In genomic region chr5:81971086-81971693, GRCh38 we compare ENCODE assay signal across 8 cellular contexts. TPM values are rescaled to one million over a fixed set of nuclear protein-coding genes. Genes with fewer than 3 reads are reported as not detected.
DNase-seq lines count a peak whose midpoint lies in the region; TF ChIP-seq lines count a peak whose summit lies in the region.

No MANE protein-coding gene starts in this region.

- H3K36me3 ChIP-seq in Loucy (ENCODE audit: insufficient read depth, low read length) (no peaks in the 10 kb centered on the region), parathyroid adenoma (ENCODE audit: control insufficient read depth, insufficient read depth, low read length) (no peaks in the 10 kb centered on the region)

- H4K20me1 ChIP-seq in Loucy (ENCODE audit: insufficient read depth, low read length, poor library complexity, severe bottlenecking) = no peaks in the 10 kb centered on the region

- in situ Hi-C loops in G401 (cut with HindIII; ENCODE audit: low sequenced_read_pairs) = no loop called here

- H3K4me1 Mint-ChIP-seq in activated CD4-positive, alpha-beta memory T cell treated with anti-CD3 and anti-CD28 coated beads, Interleukin-2, amount 10 ng/mL, durations not matched to agents 7 days and 5 days = peaks cover 23% of the 10 kb centered on the region

- CTCF ChIA-PET in activated CD4-positive, alpha-beta memory T cell treated with anti-CD3 and anti-CD28 coated beads, Interleukin-2, amount 10 ng/mL, durations not matched to agents 7 days and 5 days (lab: Charles Lee) = no interaction called here

- H3K79me2 ChIP-seq in Loucy (ENCODE audit: insufficient read depth, low read length) (peaks cover 27% of the 10 kb centered on the region), parathyroid adenoma (no peaks in the 10 kb centered on the region)

- H3K27me3 ChIP-seq in Loucy (ENCODE audit: insufficient read depth, low read length, poor library complexity, severe bottlenecking) = no peaks in the 10 kb centered on the region
- no peaks in the 10 kb centered on the region for H3K27me3 ChIP-seq in parathyroid adenoma (ENCODE audit: control insufficient read depth, insufficient read depth, low read length)

- H3F3A ChIP-seq in Loucy (ENCODE audit: low read depth) = no peaks in the 10 kb centered on the region

- H3K36me3 Mint-ChIP-seq in activated CD4-positive, alpha-beta memory T cell treated with anti-CD3 and anti-CD28 coated beads, Interleukin-2, amount 10 ng/mL, durations not matched to agents 7 days and 5 days (ENCODE audit: low read depth) = peaks cover under 1% of the 10 kb centered on the region

- TF ChIP-seq CTCF in 22Rv1 (IDR thresholded peaks at IDR 0.05) (no peak), Loucy (conservative IDR thresholded peaks at IDR 0.05; ENCODE audit: low read length) (no peak), foreskin fibroblast (IDR thresholded peaks at IDR 0.05; ENCODE audit: low read depth, low read length) (no peak), parathyroid adenoma (IDR thresholded peaks at IDR 0.05) (no peak)

- DNase-seq in G401 (ENCODE audit: low spot score) (peak; percentile 60), foreskin fibroblast (peak in 1 of 2 donors; percentile 31), COLO668 (lab: John Stamatoyannopoulos, UW; ENCODE audit: unreplicated experiment) (no peak)
- peak; percentile 21 for DNase-seq in activated CD4-positive, alpha-beta memory T cell treated with anti-CD3 and anti-CD28 coated beads, Interleukin-2, amount 10 ng/mL, durations not matched to agents 7 days and 5 days
- DNase-seq in activated CD4-positive, CD25-positive, alpha-beta regulatory T cell treated with anti-CD3 and anti-CD28 coated beads, Interleukin-2, amount 50 U/mL, for 72 hours = no peak

- peak overlapping the region; percentile 99 for H3K9ac ChIP-seq in Loucy (ENCODE audit: low read depth, low read length, poor library complexity, severe bottlenecking)
- H3K9ac ChIP-seq in parathyroid adenoma = peak overlapping the region; percentile 93

- POLR2A ChIA-PET in activated CD4-positive, alpha-beta memory T cell treated with anti-CD3 and anti-CD28 coated beads, Interleukin-2, amount 10 ng/mL, durations not matched to agents 7 days and 5 days (lab: Charles Lee) = interaction anchor here (0.6 to 2.5 kb wide), 10 partner anchors 15 to 669 kb away, joined by 3 to 24 read pairs (median 4); partner anchors contain the start of genes RPS23, SSBP2 and ZCCHC9

- peak overlapping the region; percentile 84 for H3K4me3 Mint-ChIP-seq in activated CD4-positive, alpha-beta memory T cell treated with anti-CD3 and anti-CD28 coated beads, Interleukin-2, amount 10 ng/mL, durations not matched to agents 7 days and 5 days

- H3K4me3 ChIP-seq in Loucy (ENCODE audit: low read length, poor library complexity, severe bottlenecking) (peak overlapping the region; percentile 100), foreskin fibroblast (ENCODE audit: low read depth in 1 of 2, low read length in 2 of 2) (peak overlapping the region; percentile 72 to 76), parathyroid adenoma (ENCODE audit: low read depth, low read length) (peak overlapping the region; percentile 77)

- H2AFZ ChIP-seq in Loucy (ENCODE audit: low read length) (peak overlapping the region; percentile 97), parathyroid adenoma (peak overlapping the region; percentile 99)

- peak overlapping the region; percentile 86 for H3K27ac ChIP-seq in 22Rv1
- peak overlapping the region; percentile 97 for H3K27ac ChIP-seq in parathyroid adenoma

- H3K27ac Mint-ChIP-seq in activated CD4-positive, alpha-beta memory T cell treated with anti-CD3 and anti-CD28 coated beads, Interleukin-2, amount 10 ng/mL, durations not matched to agents 7 days and 5 days = peak overlapping the region; percentile 92

- H3K4me1 ChIP-seq in Loucy (ENCODE audit: insufficient read depth, low read length, poor library complexity, severe bottlenecking) = peaks cover 44% of the 10 kb centered on the region
- H3K4me1 ChIP-seq in parathyroid adenoma = peaks cover 9% of the 10 kb centered on the region

- no peaks in the 10 kb centered on the region for H3K27me3 Mint-ChIP-seq in activated CD4-positive, alpha-beta memory T cell treated with anti-CD3 and anti-CD28 coated beads, Interleukin-2, amount 10 ng/mL, durations not matched to agents 7 days and 5 days

- no peaks in the 10 kb centered on the region for H3K9me3 Mint-ChIP-seq in activated CD4-positive, alpha-beta memory T cell treated with anti-CD3 and anti-CD28 coated beads, Interleukin-2, amount 10 ng/mL, durations not matched to agents 7 days and 5 days

- H3K9me2 ChIP-seq in Loucy (replicated peaks; ENCODE audit: low read depth, low read length) = no peaks in the 10 kb centered on the region

- H3K9me3 ChIP-seq in Loucy (ENCODE audit: insufficient read depth, low read depth, low read length) (no peaks in the 10 kb centered on the region), parathyroid adenoma (ENCODE audit: control insufficient read depth, low read length) (no peaks in the 10 kb centered on the region)

- peak overlapping the region; percentile 92 for H3K4me2 ChIP-seq in Loucy (ENCODE audit: low read depth, low read length, poor library complexity, severe bottlenecking)
- H3K4me2 ChIP-seq in parathyroid adenoma (ENCODE audit: low read length) = peak overlapping the region; percentile 90

RNA-seq across cellular contexts. Expression of gene ATG10, which starts 0.6 kb away (rescaled TPM):
- total RNA-seq in G401 (2014; rRNA removed; shearing (Covaris generic)) = 16.1 and 29.3 TPM in 2 replicates
- total RNA-seq in activated CD4-positive, alpha-beta memory T cell treated with anti-CD3 and anti-CD28 coated beads, Interleukin-2, amount 10 ng/mL, durations not matched to agents 7 days and 5 days = 10 to 100 TPM in 1 of 2 experiments, 1 to 10 TPM in 1; 9.0 to 10.5 TPM

Comparison
In these comparisons a context has a peak if more than half of its experiments do, and no peak if none do; other contexts are left out.
1. DNase-seq: peak in G401 (single experiment) and activated CD4-positive, alpha-beta memory T cell treated with anti-CD3 and anti-CD28 coated beads, Interleukin-2, amount 10 ng/mL, durations not matched to agents 7 days and 5 days (single experiment); none in activated CD4-positive, CD25-positive, alpha-beta regulatory T cell treated with anti-CD3 and anti-CD28 coated beads, Interleukin-2, amount 50 U/mL, for 72 hours (single experiment) and COLO668 (single experiment).
2. Peak in every context shown above with its lines, with median percentiles within 50 percentile points of each other: H3K4me3 ChIP-seq.